In genomic region chr1:220733090-220733569, GRCh38 we compare ENCODE assay signal across 8 cellular contexts. TPM values are rescaled to one million over a fixed set of nuclear protein-coding genes. Genes with fewer than 3 reads are reported as not detected.
DNase-seq lines count a peak whose midpoint lies in the region; FAIRE-seq and TF ChIP-seq lines count a peak whose summit lies in the region.

No MANE protein-coding gene starts in this region.

- no peaks in the 10 kb centered on the region for H3K9me3 Mint-ChIP-seq in activated naive CD4-positive, alpha-beta T cell treated with anti-CD3 and anti-CD28 coated beads for 36 hours
- H3K9me3 Mint-ChIP-seq in type B pancreatic cell: no peaks in the 10 kb centered on the region

- H3K27me3 ChIP-seq in HAP-1 (ENCODE audit: low read depth) (no peaks in the 10 kb centered on the region), MG63 (no peaks in the 10 kb centered on the region), trophoblast cell (ENCODE audit: insufficient read depth, low read length) (no peaks in the 10 kb centered on the region)

- WGBS in trophoblast cell (ENCODE audit: extremely low coverage, insufficient coverage, insufficient read length): no CpG with 5 or more reads among the region's 15 CpGs

- peaks cover 15% of the 10 kb centered on the region for H3K4me1 Mint-ChIP-seq in activated naive CD4-positive, alpha-beta T cell treated with anti-CD3 and anti-CD28 coated beads for 36 hours (ENCODE audit: low read depth)
- H3K4me1 Mint-ChIP-seq in type B pancreatic cell (ENCODE audit: unreplicated experiment): no peaks in the 10 kb centered on the region

- no peak overlapping the region for H4K8ac ChIP-seq in trophoblast cell (ENCODE audit: low read depth, low read length)

- no peak overlapping the region for H2AK5ac ChIP-seq in trophoblast cell (ENCODE audit: low read length)

- H3K18ac ChIP-seq in trophoblast cell (ENCODE audit: low read length): no peak overlapping the region

- H4K12ac ChIP-seq in trophoblast cell (ENCODE audit: low read depth, low read length): no peak overlapping the region

- H3K4me1 ChIP-seq in HAP-1: peaks cover 2% of the 10 kb centered on the region
- peaks cover 0 to 7% of the 10 kb centered on the region in 2 experiments for H3K4me1 ChIP-seq in trophoblast cell (ENCODE audit: control insufficient read depth in 1 of 2, insufficient read depth in 2 of 2, low read length in 2 of 2)

- peak; percentile 37 for FAIRE-seq in G401.6 (lab: Jason Lieb, UNC)

- no peak overlapping the region for H2BK5ac ChIP-seq in trophoblast cell (ENCODE audit: low read depth, low read length, poor library complexity)

- H3K36me3 ChIP-seq in HAP-1 (replicated peaks) (no peaks in the 10 kb centered on the region), MG63 (no peaks in the 10 kb centered on the region), trophoblast cell (ENCODE audit: control insufficient read depth in 1 of 2, insufficient read depth in 2 of 2, low read length in 2 of 2) (no peaks in the 10 kb centered on the region)

- no peak overlapping the region for H3K4ac ChIP-seq in trophoblast cell (ENCODE audit: low read depth, low read length)

- DNase-seq in HAP-1 (ENCODE audit: low spot score in 2 of 2) (peak; percentile 64 to 92), MG63 (peak; percentile 67), SK-N-DZ (ENCODE audit: low spot score) (peak; percentile 40), head of caudate nucleus (peak in 41 of 42 donors; percentile 9 to 87 (median 69)), trophoblast cell (peak; percentile 72 to 91), type B pancreatic cell (ENCODE audit: extremely low spot score, unreplicated experiment) (peak; percentile 79)
- DNase-seq in activated naive CD4-positive, alpha-beta T cell treated with anti-CD3 and anti-CD28 coated beads for 36 hours: peak; percentile 91

- intact Hi-C loops in activated naive CD4-positive, alpha-beta T cell treated with anti-CD3 and anti-CD28 coated beads for 36 hours (cut with micrococcal nuclease): loop anchor here (1.0 to 2.0 kb wide), 8 partner anchors 43 to 687 kb away; partner anchors contain the start of genes C1orf115, EPRS1 and RAB3GAP2
- intact Hi-C loops in head of caudate nucleus (cut with DNase I): loop anchor here (10.0 kb wide), 1 partner anchor 48 kb away; no protein-coding TSS in a partner anchor

- H3K79me1 ChIP-seq in trophoblast cell (ENCODE audit: low read length): peaks cover 5% of the 10 kb centered on the region

- peaks cover 3% of the 10 kb centered on the region for H3K79me2 ChIP-seq in trophoblast cell (ENCODE audit: control insufficient read depth, insufficient read depth, low read length, poor library complexity)

- no peaks in the 10 kb centered on the region for H3K27me3 Mint-ChIP-seq in activated naive CD4-positive, alpha-beta T cell treated with anti-CD3 and anti-CD28 coated beads for 36 hours (ENCODE audit: low read depth)
- H3K27me3 Mint-ChIP-seq in type B pancreatic cell: no peaks in the 10 kb centered on the region

- H3K9me3 ChIP-seq in HAP-1: no peaks in the 10 kb centered on the region; the same call in 1 of the 2 replicates
- H3K9me3 ChIP-seq in MG63: no peaks in the 10 kb centered on the region
- H3K9me3 ChIP-seq in trophoblast cell (ENCODE audit: insufficient read depth, low read depth, low read length): peaks cover 1% of the 10 kb centered on the region

- no peak overlapping the region for H2AFZ ChIP-seq in trophoblast cell (ENCODE audit: insufficient read depth, low read length, poor library complexity)

- H3K4me3 ChIP-seq in HAP-1 (no peak overlapping the region), MG63 (no peak overlapping the region), trophoblast cell (ENCODE audit: low read depth, low read length) (no peak overlapping the region)

- H3K36me3 Mint-ChIP-seq in activated naive CD4-positive, alpha-beta T cell treated with anti-CD3 and anti-CD28 coated beads for 36 hours (ENCODE audit: low read depth): no peaks in the 10 kb centered on the region
- no peaks in the 10 kb centered on the region for H3K36me3 Mint-ChIP-seq in type B pancreatic cell

- H3K4me3 Mint-ChIP-seq in activated naive CD4-positive, alpha-beta T cell treated with anti-CD3 and anti-CD28 coated beads for 36 hours: no peak overlapping the region
- no peak overlapping the region for H3K4me3 Mint-ChIP-seq in type B pancreatic cell

- no peak overlapping the region for H2BK120ac ChIP-seq in trophoblast cell (ENCODE audit: insufficient read depth, low read length, poor library complexity)

- no peak overlapping the region for H3K9ac ChIP-seq in trophoblast cell (ENCODE audit: low read length)

- H4K91ac ChIP-seq in trophoblast cell (ENCODE audit: low read depth, low read length): no peak overlapping the region

- H3K23ac ChIP-seq in trophoblast cell (ENCODE audit: low read length): no peak overlapping the region

- in situ Hi-C loops in HAP-1 (cut with MboI; ENCODE audit: low sequenced_read_pairs): no loop called here

- CTCF ChIA-PET in activated naive CD4-positive, alpha-beta T cell treated with anti-CD3 and anti-CD28 coated beads for 36 hours (lab: Charles Lee): interaction anchor here (0.6 to 2.4 kb wide), 37 partner anchors 10 to 702 kb away, joined by 3 to 17 read pairs (median 4); partner anchors contain the start of gene MTARC2

- H3K4me2 ChIP-seq in trophoblast cell (ENCODE audit: low read length): no peak overlapping the region

- H2BK12ac ChIP-seq in trophoblast cell (ENCODE audit: low read length): no peak overlapping the region

- H3K14ac ChIP-seq in trophoblast cell (ENCODE audit: low read length): no peak overlapping the region

- no peak overlapping the region for H3K27ac ChIP-seq in trophoblast cell (ENCODE audit: low read depth, low read length)

- TF ChIP-seq CTCF in type B pancreatic cell (conservative IDR thresholded peaks at IDR 0.05): peak; percentile 86

- H3K27ac Mint-ChIP-seq in activated naive CD4-positive, alpha-beta T cell treated with anti-CD3 and anti-CD28 coated beads for 36 hours: no peak overlapping the region
- H3K27ac Mint-ChIP-seq in type B pancreatic cell: no peak overlapping the region

RNA-seq across cellular contexts. Expression of gene MTARC2, which starts 15.0 kb away (rescaled TPM):
- 1.3 and 8.4 TPM in 2 replicates for total RNA-seq in MG63 (2014; rRNA removed; shearing (Covaris generic); ENCODE audit: low replicate concordance)
- not detected in 2 replicates for polyA plus RNA-seq in SK-N-DZ (2014; cell fraction: cytosol; rRNA removed)
- polyA plus RNA-seq in SK-N-DZ (2014; cell fraction: nucleus; rRNA removed): not detected in 2 replicates
- total RNA-seq in activated naive CD4-positive, alpha-beta T cell treated with anti-CD3 and anti-CD28 coated beads for 36 hours: not detected
- polyA plus RNA-seq in trophoblast cell (2013): 5.5 and 5.6 TPM in 2 replicates
- 14.3 and 14.4 TPM in 2 replicates for total RNA-seq in type B pancreatic cell (ENCODE audit: low replicate concordance)

RNA-seq across cellular contexts. Expression of gene C1orf115, which starts 43.0 kb away (rescaled TPM):
- total RNA-seq in MG63 (2014; rRNA removed; shearing (Covaris generic); ENCODE audit: low replicate concordance): 0.03 TPM in 1 of 2 replicates, not detected in the other
- 0.29 and 0.66 TPM in 2 replicates for polyA plus RNA-seq in SK-N-DZ (2014; cell fraction: cytosol; rRNA removed)
- polyA plus RNA-seq in SK-N-DZ (2014; cell fraction: nucleus; rRNA removed): 0.10 and 0.11 TPM in 2 replicates
- total RNA-seq in activated naive CD4-positive, alpha-beta T cell treated with anti-CD3 and anti-CD28 coated beads for 36 hours: 1 to 10 TPM; 1.1 to 1.3 TPM
- 37.0 and 40.6 TPM in 2 replicates for polyA plus RNA-seq in trophoblast cell (2013)
- 7.5 and 19.0 TPM in 2 replicates for total RNA-seq in type B pancreatic cell (ENCODE audit: low replicate concordance)

RNA-seq across cellular contexts. Expression of gene MTARC1, which starts 53.6 kb away (rescaled TPM):
- total RNA-seq in MG63 (2014; rRNA removed; shearing (Covaris generic); ENCODE audit: low replicate concordance): 0.26 TPM in 1 of 2 replicates, not detected in the other
- polyA plus RNA-seq in SK-N-DZ (2014; cell fraction: cytosol; rRNA removed): 22.1 and 22.3 TPM in 2 replicates
- 26.3 and 27.9 TPM in 2 replicates for polyA plus RNA-seq in SK-N-DZ (2014; cell fraction: nucleus; rRNA removed)
- total RNA-seq in activated naive CD4-positive, alpha-beta T cell treated with anti-CD3 and anti-CD28 coated beads for 36 hours: not detected
- 25.0 and 26.3 TPM in 2 replicates for polyA plus RNA-seq in trophoblast cell (2013)
- total RNA-seq in type B pancreatic cell (ENCODE audit: low replicate concordance): 11.3 and 18.0 TPM in 2 replicates

Comparison
In these comparisons a context has a peak if more than half of its experiments do, and no peak if none do; other contexts are left out.
1. DNase-seq: peak in every context shown above with its lines; median percentile 91 in activated naive CD4-positive, alpha-beta T cell treated with anti-CD3 and anti-CD28 coated beads for 36 hours; 82 in trophoblast cell; 79 in type B pancreatic cell; 78 in HAP-1; 69 in head of caudate nucleus; 67 in MG63; 40 in SK-N-DZ.